In the genomic region with DNA sequence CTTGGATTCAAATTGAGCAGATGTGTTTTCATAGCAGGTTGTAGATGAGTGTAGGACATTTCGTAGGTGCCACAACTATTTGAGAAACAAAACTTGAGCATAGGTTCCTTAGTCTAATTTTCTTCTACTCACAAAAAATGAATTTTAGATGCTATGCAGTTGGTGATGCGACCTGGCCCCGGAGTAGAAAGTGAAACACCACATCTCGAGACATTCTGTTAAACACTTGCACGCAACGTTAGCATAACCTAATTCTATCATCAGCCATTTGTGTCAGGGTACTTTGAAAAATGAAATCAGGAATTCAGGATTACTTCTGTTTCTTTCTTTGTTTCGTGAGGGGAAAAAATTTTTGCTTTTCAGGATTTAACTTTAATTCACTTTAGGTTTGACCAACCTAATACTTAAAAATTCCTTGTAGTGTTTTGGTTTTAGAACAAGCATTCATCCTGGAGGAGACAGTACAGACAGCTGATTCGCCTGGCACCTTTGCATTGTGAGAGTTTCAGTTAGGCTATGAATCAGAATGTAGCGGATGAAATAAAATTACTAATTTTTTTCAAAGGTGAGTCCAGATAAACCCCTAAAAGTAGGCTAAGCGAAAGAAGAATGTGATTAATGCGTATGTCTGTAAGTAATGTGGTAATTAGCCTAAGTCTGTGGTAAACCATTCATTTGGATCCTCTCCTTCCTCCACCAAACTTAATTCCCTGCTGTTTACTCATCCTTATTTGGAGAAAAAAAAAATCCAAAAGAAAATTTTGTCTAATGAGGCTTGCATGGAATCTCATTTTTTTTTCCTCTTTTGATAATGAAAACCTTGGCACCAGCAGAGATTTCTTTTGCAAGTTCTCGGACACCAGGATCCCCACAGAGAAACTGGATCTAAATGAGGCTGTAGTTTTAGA, we compare ENCODE assay signal across 26 cellular contexts.
"Had no signal": no experiment of that assay in that cellular context is flagged by ENCODE, and none has a peak within 500 bp of the region (broad histone marks: within the 10 kb centered on the region; RNA-seq: fewer than 3 reads in every experiment).

No MANE protein-coding gene starts in this region.

- H3K9me3 ChIP-seq: heart right ventricle, left lung, transverse colon had no signal

- H3K4me3 Mint-ChIP-seq: activated naive CD4-positive, alpha-beta T cell treated with anti-CD3 and anti-CD28 coated beads for 36 hours; activated naive CD8-positive, alpha-beta T cell treated with anti-CD3 and anti-CD28 coated beads, Interleukin-2, amount 10 ng/mL, durations not matched to agents 7 days and 5 days; nephron; stimulated activated memory B cell treated with anti-CD40 and anti-IgM and Interleukin-4, amounts not matched to agents 10 μg/mL and 1 μg/mL and 100 μg/mL, for 72 hours; T-cell; T-helper 2 cell treated with Interferon-gamma antibody and Interleukin-4, amounts not matched to agents 5 μg/mL and 100 μg/mL, for 36 hours had no signal

- H3K36me3 ChIP-seq: heart right ventricle, left lung, transverse colon, WERI-Rb-1 had no signal

- H3K4me1 ChIP-seq: heart right ventricle, left lung, transverse colon had no signal

- H3K27ac Mint-ChIP-seq: activated naive CD4-positive, alpha-beta T cell treated with anti-CD3 and anti-CD28 coated beads for 36 hours; activated naive CD8-positive, alpha-beta T cell treated with anti-CD3 and anti-CD28 coated beads, Interleukin-2, amount 10 ng/mL, durations not matched to agents 7 days and 5 days; stimulated activated memory B cell treated with anti-CD40 and anti-IgM and Interleukin-4, amounts not matched to agents 10 μg/mL and 1 μg/mL and 100 μg/mL, for 72 hours; T-cell; T-helper 2 cell treated with Interferon-gamma antibody and Interleukin-4, amounts not matched to agents 5 μg/mL and 100 μg/mL, for 36 hours had no signal

- FAIRE-seq: kidney, small intestine, urothelium cell line had no signal

- H3K9me3 Mint-ChIP-seq: activated naive CD4-positive, alpha-beta T cell treated with anti-CD3 and anti-CD28 coated beads for 36 hours; activated naive CD8-positive, alpha-beta T cell treated with anti-CD3 and anti-CD28 coated beads, Interleukin-2, amount 10 ng/mL, durations not matched to agents 7 days and 5 days; nephron; stimulated activated memory B cell treated with anti-CD40 and anti-IgM and Interleukin-4, amounts not matched to agents 10 μg/mL and 1 μg/mL and 100 μg/mL, for 72 hours; T-cell; T-helper 2 cell treated with Interferon-gamma antibody and Interleukin-4, amounts not matched to agents 5 μg/mL and 100 μg/mL, for 36 hours had no signal

- H3K27ac ChIP-seq: heart right ventricle, left lung, transverse colon, WERI-Rb-1 had no signal

- H3K4me3 ChIP-seq: heart right ventricle, left lung, transverse colon had no signal

- H3K4me1 Mint-ChIP-seq: stimulated activated memory B cell treated with anti-CD40 and anti-IgM and Interleukin-4, amounts not matched to agents 10 μg/mL and 1 μg/mL and 100 μg/mL, for 72 hours; T-cell had no signal

- H3K27me3 ChIP-seq: left lung, transverse colon had no signal

- H3K27me3 Mint-ChIP-seq: stimulated activated memory B cell treated with anti-CD40 and anti-IgM and Interleukin-4, amounts not matched to agents 10 μg/mL and 1 μg/mL and 100 μg/mL, for 72 hours; T-cell had no signal

- ATAC-seq: heart right ventricle; left lung; sciatic nerve; stimulated activated memory B cell treated with anti-CD40 and anti-IgM and Interleukin-4, amounts not matched to agents 10 μg/mL and 1 μg/mL and 100 μg/mL, for 72 hours; T-cell had no signal

- DNase-seq: activated CD4-positive, alpha-beta T cell treated with anti-CD3 and anti-CD28 coated beads for 1 hour; activated CD4-positive, alpha-beta T cell treated with anti-CD3 and anti-CD28 coated beads, Interleukin-2, amount 50 U/mL, for 4 hours; activated effector memory CD4-positive, alpha-beta T cell treated with Interleukin-2 at 50 U/mL for 16 hours; activated naive CD4-positive, alpha-beta T cell treated with anti-CD3 and anti-CD28 coated beads for 36 hours; activated naive CD8-positive, alpha-beta T cell treated with anti-CD3 and anti-CD28 coated beads, Interleukin-2, amount 10 ng/mL, durations not matched to agents 7 days and 5 days; activated T-cell treated with anti-CD3 and anti-CD28 coated beads, Interleukin-2, amount 50 U/mL, for 48 hours; amygdala; central memory CD4-positive, alpha-beta T cell; dermis blood vessel endothelial cell; effector CD8-positive, alpha-beta T cell; erythroblast; foreskin fibroblast; heart right ventricle; kidney; left lung; midbrain; small intestine; stimulated activated CD4-positive, alpha-beta T cell treated with anti-CD3 and anti-CD28 coated beads, Interleukin-2, amount 100 ng/mL, for 24 hours; T-cell; transverse colon; WERI-Rb-1 had no signal

- H3K36me3 Mint-ChIP-seq: activated naive CD8-positive, alpha-beta T cell treated with anti-CD3 and anti-CD28 coated beads, Interleukin-2, amount 10 ng/mL, durations not matched to agents 7 days and 5 days had no signal
